13 cellular contexts compared by ENCODE assay signal in the genomic region with DNA sequence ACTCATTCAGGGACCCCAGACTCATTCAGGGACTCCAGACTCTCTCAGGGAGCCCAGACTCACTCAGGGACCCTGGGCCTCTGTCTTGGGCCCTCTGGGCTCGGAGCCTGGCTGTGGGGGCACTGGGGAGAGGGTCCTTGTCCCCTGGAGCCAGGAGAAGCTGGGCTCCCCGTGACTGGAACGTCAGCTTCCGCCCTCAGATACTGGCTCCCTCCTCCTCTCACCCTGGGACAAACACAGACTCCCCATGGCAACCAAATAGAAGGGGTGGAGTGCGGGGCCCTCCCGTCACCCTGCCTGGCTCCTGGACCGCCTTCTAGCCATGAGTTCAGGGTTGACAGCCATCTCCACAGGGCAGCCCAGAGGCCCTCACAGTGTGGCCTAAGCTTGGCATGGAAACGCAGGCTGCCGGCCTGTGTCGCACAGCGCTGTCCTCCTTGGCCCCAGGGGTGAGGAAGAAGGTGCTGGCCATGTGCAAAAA. TPM values are rescaled to one million over a fixed set of nuclear protein-coding genes. Genes with fewer than 3 reads are reported as not detected.
DNase-seq lines count a peak whose midpoint lies in the region; ATAC-seq and TF ChIP-seq lines count a peak whose summit lies in the region.
"Had no signal": no experiment of that assay in that cellular context is flagged by ENCODE, and none has a peak within 500 bp of the region (broad histone marks: within the 10 kb centered on the region; RNA-seq: fewer than 3 reads in every experiment).

No MANE protein-coding gene starts in this region.

- H3K9me3 Mint-ChIP-seq in WTC11 (no peaks in the 10 kb centered on the region), GM23338 (no peaks in the 10 kb centered on the region)
- H3K9me3 Mint-ChIP-seq: activated B cell treated with CpG ODN at 0.5 μM for 24 hours; activated naive CD4-positive, alpha-beta T cell treated with anti-CD3 and anti-CD28 coated beads, Interleukin-2, amount 10 ng/mL, durations not matched to agents 7 days and 5 days had no signal

- H4K20me1 ChIP-seq in GM23338 (replicated peaks; ENCODE audit: insufficient read depth) = no peaks in the 10 kb centered on the region; the same call in 1 of the 2 replicates

- H3K4me1 ChIP-seq in GM23338 (ENCODE audit: insufficient read depth) = no peaks in the 10 kb centered on the region

- H3F3A ChIP-seq in GM23338 (replicated peaks; ENCODE audit: low read depth) = no peaks in the 10 kb centered on the region

- no peak overlapping the region for H2AFZ ChIP-seq in GM23338

- in situ Hi-C loops in GM13976 (cut with MboI; ENCODE audit: low sequenced_read_pairs, unreplicated experiment) = no loop called here

- H3K4me2 ChIP-seq in GM23338 = no peak overlapping the region

- H3K27ac Mint-ChIP-seq in WTC11 (peak overlapping the region; percentile 53; the same call in 1 of the 2 replicates), GM23338 (no peak overlapping the region)
- H3K27ac Mint-ChIP-seq: activated B cell treated with CpG ODN at 0.5 μM for 24 hours; activated naive CD4-positive, alpha-beta T cell treated with anti-CD3 and anti-CD28 coated beads, Interleukin-2, amount 10 ng/mL, durations not matched to agents 7 days and 5 days had no signal

- H3K4me3 ChIP-seq in GM23338 = no peak overlapping the region

- ATAC-seq in WTC11 (no peak), GM19023 (IDR thresholded peaks at IDR 0.05; ENCODE audit: unreplicated experiment) (no peak), GM23338 (no peak; the same call in 2 of the 3 replicates)

- TF ChIP-seq CTCF in GM13976 (IDR thresholded peaks at IDR 0.05; ENCODE audit: borderline replicate concordance, control extremely low read depth, extremely low read depth, insufficient read depth, missing control alignments) (no peak), WTC11 (IDR thresholded peaks at IDR 0.05) (no peak), GM23338 (conservative IDR thresholded peaks at IDR 0.05; ENCODE audit: low read depth in 2 of 2) (no peak)

- H3K4me3 Mint-ChIP-seq in WTC11 = no peak overlapping the region
- no peak overlapping the region for H3K4me3 Mint-ChIP-seq in GM23338
- H3K4me3 Mint-ChIP-seq: activated B cell treated with CpG ODN at 0.5 μM for 24 hours; activated naive CD4-positive, alpha-beta T cell treated with anti-CD3 and anti-CD28 coated beads, Interleukin-2, amount 10 ng/mL, durations not matched to agents 7 days and 5 days had no signal

- H3K79me2 ChIP-seq in GM23338 (replicated peaks; ENCODE audit: insufficient read depth) = no peaks in the 10 kb centered on the region

- H3K27me3 Mint-ChIP-seq in WTC11 (ENCODE audit: low read depth) (no peaks in the 10 kb centered on the region; the same call in 1 of the 2 replicates), GM23338 (ENCODE audit: insufficient read depth, low read depth, poor library complexity) (peaks cover 18% of the 10 kb centered on the region)

- H3K9me2 ChIP-seq in GM23338 (ENCODE audit: insufficient read depth) = no peaks in the 10 kb centered on the region

- H3K36me3 ChIP-seq in GM23338 (ENCODE audit: insufficient read depth) = no peaks in the 10 kb centered on the region

- POLR2A ChIA-PET in WTC11 (lab: Charles Lee) = no interaction called here

- DNase-seq in GM13976 (ENCODE audit: low spot score) (peak; percentile 52), WTC11 (ENCODE audit: low spot score) (no peak), islet precursor cell (peak; percentile 51), retina (peak; percentile 79), epidermal melanocyte (ENCODE audit: insufficient read length, low spot score) (no peak), NOMO-1 treated with DMSO at 0.1 percent for 48 hours (lab: John Stamatoyannopoulos, UW; ENCODE audit: unreplicated experiment) (no peak), GM23338 (ENCODE audit: low spot score) (no peak)
- DNase-seq: activated naive CD4-positive, alpha-beta T cell treated with anti-CD3 and anti-CD28 coated beads, Interleukin-2, amount 10 ng/mL, durations not matched to agents 7 days and 5 days; mammary epithelial cell; NCI-H446 treated with DMSO at 0.1 percent for 48 hours; SIG-M5 had no signal

- no peaks in the 10 kb centered on the region for H3K27me3 ChIP-seq in GM23338 (ENCODE audit: insufficient read depth)

- no peaks in the 10 kb centered on the region for H3K4me1 Mint-ChIP-seq in WTC11
- no peaks in the 10 kb centered on the region for H3K4me1 Mint-ChIP-seq in GM23338
- H3K4me1 Mint-ChIP-seq: activated B cell treated with CpG ODN at 0.5 μM for 24 hours had no signal

- CTCF ChIA-PET in WTC11 (lab: Charles Lee) = interaction anchor here (0.8 to 1.8 kb wide), 2 partner anchors 85 to 310 kb away, joined by 3 to 8 read pairs; no protein-coding TSS in a partner anchor

- no peak overlapping the region for H3K27ac ChIP-seq in GM23338 (ENCODE audit: low read depth)

- H3K36me3 Mint-ChIP-seq in WTC11 (no peaks in the 10 kb centered on the region), GM23338 (ENCODE audit: low read depth) (no peaks in the 10 kb centered on the region; the same call in 2 of the 3 replicates)
- H3K36me3 Mint-ChIP-seq: activated naive CD4-positive, alpha-beta T cell treated with anti-CD3 and anti-CD28 coated beads, Interleukin-2, amount 10 ng/mL, durations not matched to agents 7 days and 5 days had no signal

TF ChIP-seq in WTC11, 78 proteins besides CTCF, POLR2A, EP300 and RAD21 (continues in another document):
- TF ChIP-seq, protein P1, sequence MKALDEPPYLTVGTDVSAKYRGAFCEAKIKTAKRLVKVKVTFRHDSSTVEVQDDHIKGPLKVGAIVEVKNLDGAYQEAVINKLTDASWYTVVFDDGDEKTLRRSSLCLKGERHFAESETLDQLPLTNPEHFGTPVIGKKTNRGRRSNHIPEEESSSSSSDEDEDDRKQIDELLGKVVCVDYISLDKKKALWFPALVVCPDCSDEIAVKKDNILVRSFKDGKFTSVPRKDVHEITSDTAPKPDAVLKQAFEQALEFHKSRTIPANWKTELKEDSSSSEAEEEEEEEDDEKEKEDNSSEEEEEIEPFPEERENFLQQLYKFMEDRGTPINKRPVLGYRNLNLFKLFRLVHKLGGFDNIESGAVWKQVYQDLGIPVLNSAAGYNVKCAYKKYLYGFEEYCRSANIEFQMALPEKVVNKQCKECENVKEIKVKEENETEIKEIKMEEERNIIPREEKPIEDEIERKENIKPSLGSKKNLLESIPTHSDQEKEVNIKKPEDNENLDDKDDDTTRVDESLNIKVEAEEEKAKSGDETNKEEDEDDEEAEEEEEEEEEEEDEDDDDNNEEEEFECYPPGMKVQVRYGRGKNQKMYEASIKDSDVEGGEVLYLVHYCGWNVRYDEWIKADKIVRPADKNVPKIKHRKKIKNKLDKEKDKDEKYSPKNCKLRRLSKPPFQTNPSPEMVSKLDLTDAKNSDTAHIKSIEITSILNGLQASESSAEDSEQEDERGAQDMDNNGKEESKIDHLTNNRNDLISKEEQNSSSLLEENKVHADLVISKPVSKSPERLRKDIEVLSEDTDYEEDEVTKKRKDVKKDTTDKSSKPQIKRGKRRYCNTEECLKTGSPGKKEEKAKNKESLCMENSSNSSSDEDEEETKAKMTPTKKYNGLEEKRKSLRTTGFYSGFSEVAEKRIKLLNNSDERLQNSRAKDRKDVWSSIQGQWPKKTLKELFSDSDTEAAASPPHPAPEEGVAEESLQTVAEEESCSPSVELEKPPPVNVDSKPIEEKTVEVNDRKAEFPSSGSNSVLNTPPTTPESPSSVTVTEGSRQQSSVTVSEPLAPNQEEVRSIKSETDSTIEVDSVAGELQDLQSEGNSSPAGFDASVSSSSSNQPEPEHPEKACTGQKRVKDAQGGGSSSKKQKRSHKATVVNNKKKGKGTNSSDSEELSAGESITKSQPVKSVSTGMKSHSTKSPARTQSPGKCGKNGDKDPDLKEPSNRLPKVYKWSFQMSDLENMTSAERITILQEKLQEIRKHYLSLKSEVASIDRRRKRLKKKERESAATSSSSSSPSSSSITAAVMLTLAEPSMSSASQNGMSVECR (CRISPR knock-in tag; IDR thresholded peaks at IDR 0.05; ENCODE audit: borderline replicate concordance) = no peak
- TF ChIP-seq CBFB (CRISPR knock-in tag; IDR thresholded peaks at IDR 0.05; ENCODE audit: low read depth) (no peak), ATF1 (CRISPR knock-in tag; IDR thresholded peaks at IDR 0.05) (no peak), ELF4 (CRISPR knock-in tag; IDR thresholded peaks at IDR 0.05; ENCODE audit: low read depth) (no peak)

TF ChIP-seq in GM23338, 12 proteins besides CTCF, POLR2A, EP300 and RAD21 (continues in another document):
- TF ChIP-seq EZH2 (IDR thresholded peaks at IDR 0.05; ENCODE audit: low read depth, unreplicated experiment) (no peak), ZNF114 (CRISPR knock-in tag; IDR thresholded peaks at IDR 0.05) (no peak), STAT1 (IDR thresholded peaks at IDR 0.05; ENCODE audit: unreplicated experiment) (no peak), NANOG (IDR thresholded peaks at IDR 0.05; ENCODE audit: borderline replicate concordance) (no peak), EZH2phosphoT487 (IDR thresholded peaks at IDR 0.05; ENCODE audit: unreplicated experiment) (no peak)

RNA-seq across cellular contexts. Expression of gene ZDHHC11B, which starts 27.6 kb away (rescaled TPM):
- total RNA-seq in WTC11 (2021) = 2.3 to 4.4 TPM (median 3.1 TPM) in 3 replicates
- 1.2 and 1.3 TPM in 2 replicates for total RNA-seq in GM23338 (2014; rRNA removed; shearing (Covaris generic))
- 0.83 and 0.89 TPM in 2 replicates for polyA plus RNA-seq in GM23338 (2016; fragmentation: Nextera tagmentation; extraction: Ambion mirVana)

Comparison
In these comparisons a context has a peak if more than half of its experiments do, and no peak if none do; other contexts are left out.
1. DNase-seq: peak in GM13976 (single experiment), islet precursor cell (single experiment) and retina (single experiment); none in WTC11 (single experiment), epidermal melanocyte (single experiment), NOMO-1 treated with DMSO at 0.1 percent for 48 hours (single experiment) and GM23338 (single experiment).